16 cellular contexts compared by ENCODE assay signal in genomic region chr5:19314840-19315239, GRCh38.
DNase-seq lines count a peak whose midpoint lies in the region; FAIRE-seq and TF ChIP-seq lines count a peak whose summit lies in the region.
"Had no signal": no experiment of that assay in that cellular context is flagged by ENCODE, and none has a peak within 500 bp of the region (broad histone marks: within the 10 kb centered on the region; RNA-seq: fewer than 3 reads in every experiment).

No MANE protein-coding gene starts in this region.

- TF ChIP-seq EP300 in tibial nerve (IDR thresholded peaks at IDR 0.05) = no peak

- FAIRE-seq in astrocyte (lab: Jason Lieb, UNC) = no peak

- H3K9me3 Mint-ChIP-seq in Calu3 (ENCODE audit: low read depth, unreplicated experiment) (peaks cover 20% of the 10 kb centered on the region), astrocyte (ENCODE audit: unreplicated experiment) (peaks cover 5% of the 10 kb centered on the region)
- H3K9me3 Mint-ChIP-seq: nephron progenitor cell had no signal

- H4K20me1 ChIP-seq in astrocyte (ENCODE audit: insufficient read depth, low read length) = no peaks in the 10 kb centered on the region

- 17 to 25% methylated on average over 1 of the region's 1 CpG for WGBS in tibial nerve, 2 donors

- H3K4me3 ChIP-seq in MG63 (no peak overlapping the region), astrocyte (ENCODE audit: insufficient read depth, low read depth, low read length) (no peak overlapping the region), tibial nerve (no peak overlapping the region)
- H3K4me3 ChIP-seq: uterus had no signal

- H3K27me3 Mint-ChIP-seq in Calu3 (ENCODE audit: unreplicated experiment) (no peaks in the 10 kb centered on the region), astrocyte (ENCODE audit: low read depth, unreplicated experiment) (no peaks in the 10 kb centered on the region)
- H3K27me3 Mint-ChIP-seq: activated T-cell treated with anti-CD3 and anti-CD28 coated beads, Interleukin-2, amount 50 U/mL, for 24 hours had no signal

- H3K9me3 ChIP-seq in MG63 = no peaks in the 10 kb centered on the region; the same call in 1 of the 2 replicates
- no peaks in the 10 kb centered on the region for H3K9me3 ChIP-seq in astrocyte (ENCODE audit: insufficient read depth, low read depth, low read length)
- peaks cover 0 to 1% (median 0%) of the 10 kb centered on the region in 4 donors for H3K9me3 ChIP-seq in tibial nerve
- H3K9me3 ChIP-seq: uterus had no signal

- H3K27me3 ChIP-seq in MG63 = no peaks in the 10 kb centered on the region
- H3K27me3 ChIP-seq in astrocyte (ENCODE audit: insufficient read depth, low read length) = no peaks in the 10 kb centered on the region
- H3K27me3 ChIP-seq in tibial nerve = no peaks in the 10 kb centered on the region
- H3K27me3 ChIP-seq: uterus had no signal

- DNase-seq in Calu3 = peak; percentile 16
- peak; percentile 89 for DNase-seq in MG63
- DNase-seq in astrocyte (ENCODE audit: low read depth) = peak; percentile 33
- DNase-seq in islet precursor cell = peak; percentile 88
- DNase-seq in NOMO-1 treated with dmso at 0.1 percent for 144 hours (lab: John Stamatoyannopoulos, UW; ENCODE audit: unreplicated experiment) = no peak
- no peak for DNase-seq in tibial nerve (ENCODE audit: low spot score in 2 of 2)
- DNase-seq in stimulated activated CD4-positive, alpha-beta T cell treated with anti-CD3 and anti-CD28 coated beads, Interleukin-1b, Interleukin-23, amount 100 ng/mL, for 48 hours = no peak
- DNase-seq in nucleus accumbens (lab: John Stamatoyannopoulos, UW) = no peak
- DNase-seq: activated CD4-positive, CD25-positive, alpha-beta regulatory T cell treated with anti-CD3 and anti-CD28 coated beads, Interleukin-2, amount 50 U/mL, for 72 hours; activated T-cell treated with anti-CD3 and anti-CD28 coated beads, Interleukin-2, amount 50 U/mL, for 24 hours; GDM1; kidney glomerular epithelial cell; NCI-H1048; NCI-H524 treated with DMSO at 0.1 percent for 48 hours; nephron progenitor cell; uterus had no signal

- no peak overlapping the region for H3K4me2 ChIP-seq in astrocyte (ENCODE audit: low read length)

- no peaks in the 10 kb centered on the region for H3K4me1 ChIP-seq in astrocyte (ENCODE audit: insufficient read depth, low read length)
- H3K4me1 ChIP-seq in tibial nerve = no peaks in the 10 kb centered on the region
- H3K4me1 ChIP-seq: uterus had no signal

- H3K4me3 Mint-ChIP-seq in Calu3 (ENCODE audit: low read depth, unreplicated experiment) (no peak overlapping the region), astrocyte (ENCODE audit: unreplicated experiment) (no peak overlapping the region)
- H3K4me3 Mint-ChIP-seq: activated T-cell treated with anti-CD3 and anti-CD28 coated beads, Interleukin-2, amount 50 U/mL, for 24 hours; nephron progenitor cell had no signal

- TF ChIP-seq CTCF in Calu3 (IDR thresholded peaks at IDR 0.05; ENCODE audit: unreplicated experiment) (no peak), astrocyte (IDR thresholded peaks at IDR 0.05; ENCODE audit: insufficient read depth, low read depth, low read length) (no peak), tibial nerve (IDR thresholded peaks at IDR 0.05) (no peak)

- H3K36me3 ChIP-seq in MG63 (no peaks in the 10 kb centered on the region), astrocyte (ENCODE audit: insufficient read depth, low read length) (no peaks in the 10 kb centered on the region), tibial nerve (no peaks in the 10 kb centered on the region)
- H3K36me3 ChIP-seq: uterus had no signal

- H2AFZ ChIP-seq in astrocyte (ENCODE audit: low read depth, low read length) = no peak overlapping the region

- no peak for TF ChIP-seq POLR2A in tibial nerve (IDR thresholded peaks at IDR 0.05)

- H3K4me1 Mint-ChIP-seq in Calu3 (ENCODE audit: low read depth, unreplicated experiment) (peaks cover 10% of the 10 kb centered on the region), astrocyte (ENCODE audit: low read depth, unreplicated experiment) (peaks cover 20% of the 10 kb centered on the region)
- H3K4me1 Mint-ChIP-seq: nephron progenitor cell had no signal

- H3K27ac Mint-ChIP-seq in Calu3 (ENCODE audit: unreplicated experiment) (no peak overlapping the region), astrocyte (ENCODE audit: unreplicated experiment) (peak overlapping the region; percentile 49)
- H3K27ac Mint-ChIP-seq: activated T-cell treated with anti-CD3 and anti-CD28 coated beads, Interleukin-2, amount 50 U/mL, for 24 hours; nephron progenitor cell had no signal

- CTCF ChIA-PET in Calu3 (lab: Charles Lee) = no interaction called here

- intact Hi-C loops in Calu3 (cut with micrococcal nuclease; ENCODE audit: unreplicated experiment) = no loop called here

- no peaks in the 10 kb centered on the region for H3K79me2 ChIP-seq in astrocyte (ENCODE audit: insufficient read depth, low read length)

- H3K27ac ChIP-seq in astrocyte (ENCODE audit: low read depth, low read length) (no peak overlapping the region), tibial nerve (no peak overlapping the region)
- H3K27ac ChIP-seq: uterus had no signal

- H3K36me3 Mint-ChIP-seq in Calu3 (ENCODE audit: insufficient read depth, unreplicated experiment) (no peaks in the 10 kb centered on the region), astrocyte (ENCODE audit: low read depth, unreplicated experiment) (no peaks in the 10 kb centered on the region)

- BruUV-seq in Calu3 (replicated peaks; lab: Mats Ljungman, UMichigan) = no TSS peak

- no peak overlapping the region for H3K9ac ChIP-seq in astrocyte (ENCODE audit: low read length)

Comparison
In these comparisons a context has a peak if more than half of its experiments do, and no peak if none do; other contexts are left out.
1. DNase-seq: peak in Calu3 (single experiment), MG63 (single experiment), astrocyte (single experiment) and islet precursor cell (single experiment); none in NOMO-1 treated with dmso at 0.1 percent for 144 hours (single experiment), tibial nerve (0 of 2), stimulated activated CD4-positive, alpha-beta T cell treated with anti-CD3 and anti-CD28 coated beads, Interleukin-1b, Interleukin-23, amount 100 ng/mL, for 48 hours (single experiment) and nucleus accumbens (0 of 56).